ENCODE assay signal across 21 cellular contexts in genomic region chr22:25461301-25461700, GRCh38.
"Had no signal": no experiment of that assay in that cellular context is flagged by ENCODE, and none has a peak within 500 bp of the region (broad histone marks: within the 10 kb centered on the region; RNA-seq: fewer than 3 reads in every experiment).

No MANE protein-coding gene starts in this region.

- H3K27ac ChIP-seq: gastrocnemius medialis, heart right ventricle, neutrophil, psoas muscle, spleen had no signal

- ATAC-seq: esophagus mucosa; gastrocnemius medialis; heart right ventricle; mucosa of descending colon; naive thymus-derived CD8-positive, alpha-beta T cell; psoas muscle; sciatic nerve; stimulated activated memory B cell treated with anti-CD40 and anti-IgM and Interleukin-4, amounts not matched to agents 10 μg/mL and 1 μg/mL and 100 μg/mL, for 72 hours had no signal

- H3K4me1 ChIP-seq: gastrocnemius medialis, heart right ventricle, psoas muscle had no signal

- H3K9me3 ChIP-seq: gastrocnemius medialis, heart right ventricle, mucosa of descending colon, neutrophil, psoas muscle, spleen had no signal

- H3K4me3 ChIP-seq: dorsolateral prefrontal cortex, gastrocnemius medialis, heart right ventricle, mucosa of descending colon, psoas muscle, spleen had no signal

- H3K27me3 ChIP-seq: dorsolateral prefrontal cortex, gastrocnemius medialis, heart right ventricle, neutrophil, spleen had no signal

- FAIRE-seq: islet of Langerhans had no signal

- DNase-seq: cortex of kidney; dorsolateral prefrontal cortex; effector CD8-positive, alpha-beta T cell; gastrocnemius medialis; heart right ventricle; hypothalamus; kidney glomerular epithelial cell; mucosa of descending colon; naive thymus-derived CD8-positive, alpha-beta T cell; psoas muscle; retina; spleen; stimulated activated CD4-positive, alpha-beta T cell treated with anti-CD3 and anti-CD28 coated beads, Interleukin-15, amount 100 ng/mL, for 24 hours; stimulated activated CD4-positive, alpha-beta T cell treated with anti-CD3 and anti-CD28 coated beads, Interleukin-1b, Interleukin-23, amount 100 ng/mL, for 48 hours; stimulated activated CD4-positive, alpha-beta T cell treated with anti-CD3 and anti-CD28 coated beads, Interleukin-4, amount 100 ng/mL, for 24 hours; trophoblast cell had no signal
